1 cellular context compared by ENCODE assay signal in genomic region chr4:76681996-76682395, GRCh38.
TF ChIP-seq lines count a peak whose summit lies in the region.

No MANE protein-coding gene starts in this region.

TF ChIP-seq in IMR-90, 13 proteins besides CTCF, POLR2A, EP300 and RAD21:
- TF ChIP-seq FOS (IDR thresholded peaks at IDR 0.05; ENCODE audit: low read depth, low read length) = no peak
- TF ChIP-seq BHLHE40 (IDR thresholded peaks at IDR 0.05; ENCODE audit: low read depth, low read length) = no peak
- TF ChIP-seq, protein P1, sequence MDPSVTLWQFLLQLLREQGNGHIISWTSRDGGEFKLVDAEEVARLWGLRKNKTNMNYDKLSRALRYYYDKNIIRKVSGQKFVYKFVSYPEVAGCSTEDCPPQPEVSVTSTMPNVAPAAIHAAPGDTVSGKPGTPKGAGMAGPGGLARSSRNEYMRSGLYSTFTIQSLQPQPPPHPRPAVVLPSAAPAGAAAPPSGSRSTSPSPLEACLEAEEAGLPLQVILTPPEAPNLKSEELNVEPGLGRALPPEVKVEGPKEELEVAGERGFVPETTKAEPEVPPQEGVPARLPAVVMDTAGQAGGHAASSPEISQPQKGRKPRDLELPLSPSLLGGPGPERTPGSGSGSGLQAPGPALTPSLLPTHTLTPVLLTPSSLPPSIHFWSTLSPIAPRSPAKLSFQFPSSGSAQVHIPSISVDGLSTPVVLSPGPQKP (IDR thresholded peaks at IDR 0.05; ENCODE audit: borderline replicate concordance, low read depth, low read length) = no peak
- TF ChIP-seq, protein P2, sequence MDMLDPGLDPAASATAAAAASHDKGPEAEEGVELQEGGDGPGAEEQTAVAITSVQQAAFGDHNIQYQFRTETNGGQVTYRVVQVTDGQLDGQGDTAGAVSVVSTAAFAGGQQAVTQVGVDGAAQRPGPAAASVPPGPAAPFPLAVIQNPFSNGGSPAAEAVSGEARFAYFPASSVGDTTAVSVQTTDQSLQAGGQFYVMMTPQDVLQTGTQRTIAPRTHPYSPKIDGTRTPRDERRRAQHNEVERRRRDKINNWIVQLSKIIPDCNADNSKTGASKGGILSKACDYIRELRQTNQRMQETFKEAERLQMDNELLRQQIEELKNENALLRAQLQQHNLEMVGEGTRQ (IDR thresholded peaks at IDR 0.05; ENCODE audit: low read depth, low read length) = no peak
